ENCODE assay signal across 8 cellular contexts in genomic region chr22:19629720-19630419, GRCh38.
A peak's percentile ranks its signal among the peaks of the same experiment; 100 is the strongest.
DNase-seq lines count a peak whose midpoint lies in the region; ATAC-seq, FAIRE-seq and TF ChIP-seq lines count a peak whose summit lies in the region.

No MANE protein-coding gene starts in this region.

- H3K36me3 Mint-ChIP-seq in activated B cell treated with CpG ODN at 0.5 μM for 24 hours (ENCODE audit: low read depth) = no peaks in the 10 kb centered on the region

- no peak for TF ChIP-seq POLR2A in GM12891 (IDR thresholded peaks at IDR 0.05; ENCODE audit: low read depth, low read length)

- no peak overlapping the region for H3K4me3 Mint-ChIP-seq in activated B cell treated with CpG ODN at 0.5 μM for 24 hours

- peak; percentile 78 for TF ChIP-seq CTCF in activated B cell treated with CpG ODN at 0.5 μM for 24 hours (IDR thresholded peaks at IDR 0.05)
- TF ChIP-seq CTCF in bronchial epithelial cell (IDR thresholded peaks at IDR 0.05; ENCODE audit: insufficient read depth, low read length, severe bottlenecking) = peak; percentile 93
- TF ChIP-seq CTCF in kidney epithelial cell (IDR thresholded peaks at IDR 0.05; ENCODE audit: insufficient read depth, low read length, poor library complexity, severe bottlenecking) = peak; percentile 95

- FAIRE-seq in GM12891 (lab: Jason Lieb, UNC) (peak; percentile 89), bronchial epithelial cell (lab: Jason Lieb, UNC) (no peak)

- no peaks in the 10 kb centered on the region for H3K9me3 Mint-ChIP-seq in activated B cell treated with CpG ODN at 0.5 μM for 24 hours

- H3K36me3 ChIP-seq in bronchial epithelial cell (ENCODE audit: control insufficient read depth, insufficient read depth, low read length) (no peaks in the 10 kb centered on the region), kidney epithelial cell (ENCODE audit: control insufficient read depth, insufficient read depth, low read length) (no peaks in the 10 kb centered on the region)

- intact Hi-C loops in activated B cell treated with CpG ODN at 0.5 μM for 24 hours (cut with micrococcal nuclease) = loop anchor here (1.0 to 5.0 kb wide), 10 partner anchors 134 to 524 kb away; partner anchors contain the start of genes ESS2, HIRA and MRPL40

- peaks cover 24% of the 10 kb centered on the region for H3K27me3 Mint-ChIP-seq in activated B cell treated with CpG ODN at 0.5 μM for 24 hours

- H3K27ac Mint-ChIP-seq in activated B cell treated with CpG ODN at 0.5 μM for 24 hours = no peak overlapping the region

- H3K27me3 ChIP-seq in bronchial epithelial cell (ENCODE audit: control insufficient read depth, insufficient read depth, low read length) (no peaks in the 10 kb centered on the region), kidney epithelial cell (ENCODE audit: control insufficient read depth, insufficient read depth, low read length) (peaks cover 14% of the 10 kb centered on the region)

- H3K4me3 ChIP-seq in bronchial epithelial cell (ENCODE audit: low read depth, low read length) = no peak overlapping the region
- H3K4me3 ChIP-seq in kidney epithelial cell (ENCODE audit: low read depth, low read length) = no peak overlapping the region

- CTCF ChIA-PET in activated B cell treated with CpG ODN at 0.5 μM for 24 hours (lab: Charles Lee) = interaction anchor here (0.5 to 2.6 kb wide), 36 partner anchors 9 to 674 kb away, joined by 3 to 46 read pairs (median 4); partner anchors contain the start of genes C22orf39, CDC45, ESS2 and SLC25A1

- POLR2A ChIA-PET in activated B cell treated with CpG ODN at 0.5 μM for 24 hours (lab: Charles Lee) = interaction anchor here (1.0 to 1.6 kb wide), 4 partner anchors 150 to 485 kb away, joined by 3 to 7 read pairs (median 6); partner anchors contain the start of genes CDC45, ESS2, HIRA and SLC25A1

- DNase-seq in 8988T (peak; percentile 84), GM12891 (ENCODE audit: insufficient read length, low spot score) (peak; percentile 93), NCI-H2107 treated with DMSO at 0.1 percent for 48 hours (lab: John Stamatoyannopoulos, UW; ENCODE audit: unreplicated experiment) (peak; percentile 65), activated B cell treated with CpG ODN at 0.5 μM for 24 hours (peak; percentile 74), bronchial epithelial cell (ENCODE audit: low read depth) (peak; percentile 56), kidney epithelial cell (ENCODE audit: low read depth) (peak; percentile 23)
- peak; percentile 77 to 88 for DNase-seq in stimulated activated CD4-positive, alpha-beta T cell treated with anti-CD3 and anti-CD28 coated beads, Interleukin-1b, Interleukin-23, amount 100 ng/mL, for 4 hours (ENCODE audit: low read depth in 2 of 2)

- peak; percentile 94 for ATAC-seq in activated B cell treated with CpG ODN at 0.5 μM for 24 hours (ENCODE audit: low read depth)
- ATAC-seq in GM21515 (IDR thresholded peaks at IDR 0.05; ENCODE audit: unreplicated experiment) = no peak

- no peaks in the 10 kb centered on the region for H3K4me1 Mint-ChIP-seq in activated B cell treated with CpG ODN at 0.5 μM for 24 hours

TF ChIP-seq in GM12891, 5 proteins besides CTCF, POLR2A, EP300 and RAD21:
- TF ChIP-seq TAF1 (IDR thresholded peaks at IDR 0.05; ENCODE audit: low read depth, low read length) (no peak), POLR2AphosphoS5 (IDR thresholded peaks at IDR 0.05; ENCODE audit: low read depth, low read length) (no peak), SPI1 (IDR thresholded peaks at IDR 0.05; ENCODE audit: low read depth, low read length) (no peak), PAX5 (IDR thresholded peaks at IDR 0.05; ENCODE audit: insufficient read depth, low read length, severe bottlenecking) (no peak), POU2F2 (IDR thresholded peaks at IDR 0.05; ENCODE audit: low read depth, low read length) (no peak)

Comparison
In these comparisons a context has a peak if more than half of its experiments do, and no peak if none do; other contexts are left out.
1. DNase-seq: peak in every context shown above with its lines; median percentile 93 in GM12891; 84 in 8988T; 82 in stimulated activated CD4-positive, alpha-beta T cell treated with anti-CD3 and anti-CD28 coated beads, Interleukin-1b, Interleukin-23, amount 100 ng/mL, for 4 hours; 74 in activated B cell treated with CpG ODN at 0.5 μM for 24 hours; 65 in NCI-H2107 treated with DMSO at 0.1 percent for 48 hours; 56 in bronchial epithelial cell; 23 in kidney epithelial cell.